In genomic region chr2:20196053-20196880, GRCh38 we compare ENCODE assay signal across 13 cellular contexts. TPM values are rescaled to one million over a fixed set of nuclear protein-coding genes. Genes with fewer than 3 reads are reported as not detected.
DNase-seq lines count a peak whose midpoint lies in the region; TF ChIP-seq lines count a peak whose summit lies in the region.
"Had no signal": no experiment of that assay in that cellular context is flagged by ENCODE, and none has a peak within 500 bp of the region (broad histone marks: within the 10 kb centered on the region; RNA-seq: fewer than 3 reads in every experiment).

No MANE protein-coding gene starts in this region.

- TF ChIP-seq POLR2A in esophagus muscularis mucosa (IDR thresholded peaks at IDR 0.05; ENCODE audit: low read depth), result no peak

- H3K4me3 ChIP-seq in esophagus muscularis mucosa, result no peak overlapping the region
- H3K4me3 ChIP-seq: ovary had no signal

- intact Hi-C loops in esophagus muscularis mucosa (cut with DNase I), result no loop called here
- intact Hi-C loops in activated CD4-positive, alpha-beta memory T cell treated with anti-CD3 and anti-CD28 coated beads for 36 hours (cut with micrococcal nuclease), result no loop called here

- peaks cover 8% of the 10 kb centered on the region for H3K36me3 Mint-ChIP-seq in progenitor cell of endocrine pancreas (ENCODE audit: insufficient read depth)
- H3K36me3 Mint-ChIP-seq in activated CD4-positive, alpha-beta memory T cell treated with anti-CD3 and anti-CD28 coated beads for 36 hours, result no peaks in the 10 kb centered on the region
- H3K36me3 Mint-ChIP-seq: CD4-positive, CD25-positive, alpha-beta regulatory T cell had no signal

- H3K27me3 ChIP-seq in esophagus muscularis mucosa, result no peaks in the 10 kb centered on the region
- H3K27me3 ChIP-seq: ovary had no signal

- TF ChIP-seq EP300 in esophagus muscularis mucosa (IDR thresholded peaks at IDR 0.05), result no peak

- WGBS in esophagus muscularis mucosa, result 92% methylated on average over 15 of the region's 16 CpGs

- CTCF ChIA-PET in activated CD4-positive, alpha-beta memory T cell treated with anti-CD3 and anti-CD28 coated beads for 36 hours (lab: Charles Lee), result interaction anchor here (0.6 kb wide), 1 partner anchor 309 kb away, joined by 3 read pairs; no protein-coding TSS in a partner anchor

- H3K27ac Mint-ChIP-seq in progenitor cell of endocrine pancreas, result no peak overlapping the region
- no peak overlapping the region for H3K27ac Mint-ChIP-seq in activated CD4-positive, alpha-beta memory T cell treated with anti-CD3 and anti-CD28 coated beads for 36 hours
- H3K27ac Mint-ChIP-seq: CD4-positive, CD25-positive, alpha-beta regulatory T cell had no signal

- H3K9me3 ChIP-seq in esophagus muscularis mucosa, result no peaks in the 10 kb centered on the region
- H3K9me3 ChIP-seq: ovary had no signal

- H3K27ac ChIP-seq in epithelial cell of prostate (peak overlapping the region; percentile 70), esophagus muscularis mucosa (replicated peaks in 1 of 4) (no peak overlapping the region)
- H3K27ac ChIP-seq: ovary had no signal

- H3K4me1 Mint-ChIP-seq in progenitor cell of endocrine pancreas (ENCODE audit: low read depth), result peaks cover 20% of the 10 kb centered on the region
- no peaks in the 10 kb centered on the region for H3K4me1 Mint-ChIP-seq in activated CD4-positive, alpha-beta memory T cell treated with anti-CD3 and anti-CD28 coated beads for 36 hours (ENCODE audit: low read depth)
- H3K4me1 Mint-ChIP-seq: CD4-positive, CD25-positive, alpha-beta regulatory T cell had no signal

- DNase-seq in DMS53 treated with DMSO at 0.1 percent for 48 hours (lab: John Stamatoyannopoulos, UW; ENCODE audit: unreplicated experiment), result peak; percentile 71
- DNase-seq in NCI-H2029 (lab: John Stamatoyannopoulos, UW), result peak; percentile 92
- DNase-seq in epithelial cell of prostate (ENCODE audit: low read depth, low spot score), result no peak
- DNase-seq in progenitor cell of endocrine pancreas (ENCODE audit: low spot score, unreplicated experiment), result no peak
- no peak for DNase-seq in esophagus muscularis mucosa (ENCODE audit: extremely low spot score)
- no peak for DNase-seq in activated CD4-positive, alpha-beta memory T cell treated with anti-CD3 and anti-CD28 coated beads for 36 hours
- DNase-seq in GM20000 (ENCODE audit: low spot score), result no peak
- DNase-seq in NCI-H1930 (lab: John Stamatoyannopoulos, UW), result no peak
- DNase-seq: CD4-positive, CD25-positive, alpha-beta regulatory T cell; dermis blood vessel endothelial cell; OCI-M1; ovary; T-helper 9 cell had no signal

- H3K9me3 Mint-ChIP-seq in progenitor cell of endocrine pancreas (ENCODE audit: low read depth), result no peaks in the 10 kb centered on the region
- H3K9me3 Mint-ChIP-seq in activated CD4-positive, alpha-beta memory T cell treated with anti-CD3 and anti-CD28 coated beads for 36 hours, result no peaks in the 10 kb centered on the region
- H3K9me3 Mint-ChIP-seq: CD4-positive, CD25-positive, alpha-beta regulatory T cell had no signal

- POLR2A ChIA-PET in activated CD4-positive, alpha-beta memory T cell treated with anti-CD3 and anti-CD28 coated beads for 36 hours (lab: Charles Lee), result no interaction called here

- peaks cover 0 to 3% (median 0%) of the 10 kb centered on the region in 4 donors for H3K4me1 ChIP-seq in esophagus muscularis mucosa

- H3K36me3 ChIP-seq in esophagus muscularis mucosa, result no peaks in the 10 kb centered on the region
- H3K36me3 ChIP-seq: ovary had no signal

- peaks cover 3% of the 10 kb centered on the region for H3K27me3 Mint-ChIP-seq in progenitor cell of endocrine pancreas
- no peaks in the 10 kb centered on the region for H3K27me3 Mint-ChIP-seq in activated CD4-positive, alpha-beta memory T cell treated with anti-CD3 and anti-CD28 coated beads for 36 hours

- TF ChIP-seq CTCF in progenitor cell of endocrine pancreas (IDR thresholded peaks at IDR 0.05; ENCODE audit: unreplicated experiment) (no peak), esophagus muscularis mucosa (IDR thresholded peaks at IDR 0.05) (no peak), GM20000 (IDR thresholded peaks at IDR 0.05; ENCODE audit: extremely low read depth, missing control alignments) (no peak)

- peak overlapping the region; percentile 4 for H3K4me3 Mint-ChIP-seq in progenitor cell of endocrine pancreas (ENCODE audit: low read depth)
- no peak overlapping the region for H3K4me3 Mint-ChIP-seq in activated CD4-positive, alpha-beta memory T cell treated with anti-CD3 and anti-CD28 coated beads for 36 hours
- H3K4me3 Mint-ChIP-seq: CD4-positive, CD25-positive, alpha-beta regulatory T cell had no signal

RNA-seq across cellular contexts. Expression of gene SDC1, which starts 28.7 kb away (rescaled TPM):
- total RNA-seq in progenitor cell of endocrine pancreas (35.1 and 38.7 TPM in 2 replicates), esophagus muscularis mucosa (1 to 10 TPM in 1 of 4 donors, under 1 TPM in 3; 0.33 to 1.6 (median 0.47) TPM)
- total RNA-seq in activated CD4-positive, alpha-beta memory T cell treated with anti-CD3 and anti-CD28 coated beads for 36 hours, result under 1 TPM in 1 of 2 experiments, not detected in 1; 0.12 TPM
- total RNA-seq: CD4-positive, CD25-positive, alpha-beta regulatory T cell had no signal

Comparison
In these comparisons a context has a peak if more than half of its experiments do, and no peak if none do; other contexts are left out.
1. DNase-seq: peak in DMS53 treated with DMSO at 0.1 percent for 48 hours (single experiment) and NCI-H2029 (single experiment); none in epithelial cell of prostate (single experiment), progenitor cell of endocrine pancreas (single experiment), esophagus muscularis mucosa (single experiment), activated CD4-positive, alpha-beta memory T cell treated with anti-CD3 and anti-CD28 coated beads for 36 hours (single experiment), GM20000 (single experiment) and NCI-H1930 (0 of 2).
2. RNA of gene SDC1, which starts 28.7 kb away (total RNA-seq): 35.1 to 38.7 TPM in progenitor cell of endocrine pancreas; 0.33 to 1.6 TPM in esophagus muscularis mucosa and 0.12 TPM in activated CD4-positive, alpha-beta memory T cell treated with anti-CD3 and anti-CD28 coated beads for 36 hours; every median in the first group is over 10 times any median in the second.